In genomic region chr5:154701181-154701580, GRCh38 we compare ENCODE assay signal across 12 cellular contexts. TPM values are rescaled to one million over a fixed set of nuclear protein-coding genes. Genes with fewer than 3 reads are reported as not detected.
DNase-seq lines count a peak whose midpoint lies in the region; ATAC-seq and TF ChIP-seq lines count a peak whose summit lies in the region.
"Had no signal": no experiment of that assay in that cellular context is flagged by ENCODE, and none has a peak within 500 bp of the region (broad histone marks: within the 10 kb centered on the region; RNA-seq: fewer than 3 reads in every experiment).

No MANE protein-coding gene starts in this region.

- no peak overlapping the region for H3K4me3 ChIP-seq in right cardiac atrium (ENCODE audit: low read length)
- no peak overlapping the region for H3K4me3 ChIP-seq in gastrocnemius medialis
- H3K4me3 ChIP-seq: suprapubic skin had no signal

- intact Hi-C loops in right cardiac atrium (cut with DNase I) = no loop called here
- intact Hi-C loops in gastrocnemius medialis (cut with DNase I; ENCODE audit: low total_unique reads) = no loop called here

- in situ Hi-C loops in gastrocnemius medialis (cut with MboI; ENCODE audit: low sequenced_read_pairs in 4 of 4) = no loop called here

- no peaks in the 10 kb centered on the region for H3K36me3 ChIP-seq in gastrocnemius medialis
- H3K36me3 ChIP-seq: suprapubic skin had no signal

- ATAC-seq in right cardiac atrium (no peak), gastrocnemius medialis (peak; percentile 30 to 57), GM18907 (IDR thresholded peaks at IDR 0.05; ENCODE audit: unreplicated experiment) (no peak)
- ATAC-seq: activated naive CD8-positive, alpha-beta T cell treated with anti-CD3 and anti-CD28 coated beads, Interleukin-2, amount 50 U/mL, for 24 hours had no signal

- H3K9me3 ChIP-seq in right cardiac atrium (ENCODE audit: control insufficient read depth, low read length) (no peaks in the 10 kb centered on the region), gastrocnemius medialis (no peaks in the 10 kb centered on the region)
- H3K9me3 ChIP-seq: suprapubic skin had no signal

- WGBS in right cardiac atrium = 62% methylated on average over 3 of the region's 3 CpGs

- TF ChIP-seq CTCF in gastrocnemius medialis (IDR thresholded peaks at IDR 0.05 in 4 of 5, conservative IDR thresholded peaks at IDR 0.05 in 1 of 5) (no peak), GM10266 (IDR thresholded peaks at IDR 0.05; ENCODE audit: control insufficient read depth, insufficient read depth, low read depth, missing control alignments) (no peak)

- DNase-seq in NCI-H2081 (lab: John Stamatoyannopoulos, UW) = peak; percentile 9 to 65
- no peak for DNase-seq in NCI-H2081 treated with DMSO at 0.1 percent for 48 hours (lab: John Stamatoyannopoulos, UW)
- peak; percentile 25 for DNase-seq in NCI-H2171 (lab: John Stamatoyannopoulos, UW)
- DNase-seq in right cardiac atrium = no peak
- DNase-seq in gastrocnemius medialis = no peak
- no peak for DNase-seq in dedifferentiated amniotic fluid mesenchymal stem cell (ENCODE audit: extremely low spot score)
- DNase-seq in GM10266 (ENCODE audit: extremely low spot score) = no peak
- DNase-seq: activated CD4-positive, alpha-beta T cell treated with anti-CD3 and anti-CD28 coated beads for 1 hour; activated naive CD8-positive, alpha-beta T cell treated with anti-CD3 and anti-CD28 coated beads, Interleukin-2, amount 50 U/mL, for 24 hours; nucleus accumbens had no signal

- no peaks in the 10 kb centered on the region for H3K4me1 ChIP-seq in right cardiac atrium (ENCODE audit: control insufficient read depth, insufficient read depth, low read length)
- peaks cover 8 to 15% of the 10 kb centered on the region in 2 donors for H3K4me1 ChIP-seq in gastrocnemius medialis
- H3K4me1 ChIP-seq: suprapubic skin had no signal

- H3K27ac ChIP-seq in right cardiac atrium (ENCODE audit: low read length) = peak overlapping the region; percentile 6
- H3K27ac ChIP-seq in gastrocnemius medialis = peak overlapping the region; percentile 73 to 82 (median 78)
- H3K27ac ChIP-seq: suprapubic skin had no signal

- TF ChIP-seq POLR2A in gastrocnemius medialis (IDR thresholded peaks at IDR 0.05) = no peak

- H3K27me3 ChIP-seq in right cardiac atrium (ENCODE audit: control insufficient read depth, insufficient read depth) = no peaks in the 10 kb centered on the region
- H3K27me3 ChIP-seq in gastrocnemius medialis = no peaks in the 10 kb centered on the region
- H3K27me3 ChIP-seq: suprapubic skin had no signal

RNA-seq across cellular contexts. Expression of gene LARP1, which starts 54.0 kb away (rescaled TPM):
- 100 to 1,000 TPM; 119 to 130 (median 124) TPM for total RNA-seq in right cardiac atrium
- 43.9 TPM for polyA plus RNA-seq in right cardiac atrium
- 100 to 1,000 TPM in 3 of 4 donors, 10 to 100 TPM in 1; 77.8 to 125 (median 119) TPM for total RNA-seq in gastrocnemius medialis

Comparison
In these comparisons a context has a peak if more than half of its experiments do, and no peak if none do; other contexts are left out.
1. DNase-seq: peak in NCI-H2081 (2 of 2) and NCI-H2171 (single experiment); none in NCI-H2081 treated with DMSO at 0.1 percent for 48 hours (single experiment), right cardiac atrium (0 of 3), gastrocnemius medialis (0 of 2), dedifferentiated amniotic fluid mesenchymal stem cell (single experiment) and GM10266 (single experiment).
2. ATAC-seq: peak in gastrocnemius medialis (2 of 2); none in right cardiac atrium (0 of 2) and GM18907 (single experiment).